ENCODE assay signal across 9 cellular contexts in the genomic region with DNA sequence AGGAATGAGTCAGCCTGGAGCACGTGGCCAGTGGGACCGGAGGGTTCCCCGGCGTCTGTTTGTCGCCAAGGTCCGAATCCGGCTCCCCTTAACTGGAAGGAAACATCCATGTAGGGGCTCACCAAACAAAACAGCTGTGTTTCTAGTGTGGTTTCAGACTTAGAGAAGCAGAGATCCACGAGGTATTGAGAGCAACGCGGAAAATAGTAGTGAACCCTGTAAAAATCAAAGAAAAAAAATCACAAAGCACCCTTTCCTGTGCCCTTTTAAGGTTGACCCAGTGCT. TPM values are rescaled to one million over a fixed set of nuclear protein-coding genes. Genes with fewer than 3 reads are reported as not detected.
DNase-seq lines count a peak whose midpoint lies in the region; ATAC-seq and TF ChIP-seq lines count a peak whose summit lies in the region.
"Had no signal": no experiment of that assay in that cellular context is flagged by ENCODE, and none has a peak within 500 bp of the region (broad histone marks: within the 10 kb centered on the region; RNA-seq: fewer than 3 reads in every experiment).

No MANE protein-coding gene starts in this region.

- CTCF ChIA-PET in RWPE1 (lab: Yijun Ruan, JAX), result interaction anchor here (1.1 to 1.5 kb wide), 2 partner anchors 269 to 270 kb away, joined by 3 to 4 read pairs; no protein-coding TSS in a partner anchor

- no peaks in the 10 kb centered on the region for H3K9me3 ChIP-seq in psoas muscle

- intact Hi-C loops in psoas muscle (cut with DNase I), result loop anchor here (5.0 to 10.0 kb wide), 4 partner anchors 51 to 152 kb away; partner anchors contain the start of genes RASL11B (in 2 of the 2) and USP46 (in 1 of the 2)

- TF ChIP-seq CTCF in GM12865 (IDR thresholded peaks at IDR 0.05; ENCODE audit: insufficient read depth, low read depth, low read length, missing control alignments) (no peak), RWPE1 (conservative IDR thresholded peaks at IDR 0.05; ENCODE audit: low read depth) (no peak), psoas muscle (IDR thresholded peaks at IDR 0.05) (no peak)

- peaks cover 25% of the 10 kb centered on the region for H3K4me1 ChIP-seq in psoas muscle

- ATAC-seq in psoas muscle, result no peak
- no peak for ATAC-seq in HG02885 (IDR thresholded peaks at IDR 0.05; ENCODE audit: poor library complexity, unreplicated experiment)
- no peak for ATAC-seq in GM19455 (IDR thresholded peaks at IDR 0.05; ENCODE audit: unreplicated experiment)
- ATAC-seq in HG03432 (IDR thresholded peaks at IDR 0.05; ENCODE audit: unreplicated experiment), result no peak

- no peak for DNase-seq in GM12865 (ENCODE audit: low read depth)
- no peak for DNase-seq in RWPE1 (ENCODE audit: low spot score)
- peak; percentile 18 for DNase-seq in fibroblast of peridontal ligament (ENCODE audit: extremely low read depth)
- DNase-seq in psoas muscle, result no peak
- no peak for DNase-seq in GM03348 (ENCODE audit: low spot score)

- peak overlapping the region; percentile 83 for H3K27ac ChIP-seq in RWPE1
- H3K27ac ChIP-seq in psoas muscle, result peak overlapping the region; percentile 97

- peaks cover 5 to 46% of the 10 kb centered on the region in 2 donors for H3K36me3 ChIP-seq in psoas muscle (ENCODE audit: insufficient read depth in 1 of 2, low read depth in 1 of 2)

- POLR2A ChIA-PET in RWPE1 (lab: Yijun Ruan, JAX; ENCODE audit: low non-redundant PET), result interaction anchor here (0.7 to 1.6 kb wide), 5 partner anchors 9 to 342 kb away, joined by 3 to 19 read pairs (median 3); no protein-coding TSS in a partner anchor

- WGBS in psoas muscle, 3 donors, result 0 to 2% (median 1%) methylated on average over 10 of the region's 10 CpGs

- H3K4me3 ChIP-seq in GM12865 (ENCODE audit: low read depth, low read length) (peak overlapping the region; percentile 94), psoas muscle (peak overlapping the region; percentile 93)

- H3K27me3 ChIP-seq in psoas muscle (ENCODE audit: insufficient read depth in 3 of 3, low read length in 2 of 3), result no peaks in the 10 kb centered on the region

RNA-seq across cellular contexts. Expression of gene ERVMER34-1, which starts 38.3 kb away (rescaled TPM):
- total RNA-seq in psoas muscle, result not detected
- under 1 TPM in 1 of 3 donors, not detected in 2; 0.03 TPM for polyA plus RNA-seq in psoas muscle
- total RNA-seq: M059J had no signal

RNA-seq across cellular contexts. Expression of gene USP46, which starts 53.8 kb away (rescaled TPM):
- 10 to 100 TPM; 12.4 to 28.2 (median 21.3) TPM for total RNA-seq in psoas muscle
- polyA plus RNA-seq in psoas muscle, result 10 to 100 TPM in 1 of 3 donors, 1 to 10 TPM in 2; 3.0 to 13.0 (median 3.0) TPM
